Comparison of ENCODE assay signal across 13 cellular contexts in the genomic region with DNA sequence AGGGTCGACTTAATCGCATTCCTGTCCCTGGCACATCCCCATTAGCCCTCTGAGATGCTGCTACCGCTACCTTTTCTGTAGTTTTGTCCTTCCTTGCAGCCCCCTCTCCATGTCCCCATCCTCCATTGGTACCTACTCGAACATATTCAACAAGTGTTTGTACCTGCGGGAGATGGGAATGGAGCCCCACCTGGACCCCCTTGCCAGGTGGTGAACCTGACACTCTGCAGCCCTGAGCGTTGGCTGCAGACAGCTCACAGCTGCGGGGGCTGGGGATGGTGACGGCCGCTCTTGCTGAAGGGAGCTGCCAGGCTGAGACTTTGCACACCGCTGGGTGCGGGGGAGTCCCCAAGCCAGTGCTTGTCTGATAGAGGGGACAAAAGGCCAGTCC.
DNase-seq lines count a peak whose midpoint lies in the region; ATAC-seq, FAIRE-seq and TF ChIP-seq lines count a peak whose summit lies in the region.
"Had no signal": no experiment of that assay in that cellular context is flagged by ENCODE, and none has a peak within 500 bp of the region (broad histone marks: within the 10 kb centered on the region; RNA-seq: fewer than 3 reads in every experiment).

No MANE protein-coding gene starts in this region.

- no peaks in the 10 kb centered on the region for H3K4me1 ChIP-seq in A549
- peaks cover 17% of the 10 kb centered on the region for H3K4me1 ChIP-seq in HUES6 (ENCODE audit: control insufficient read depth, insufficient read depth, low read length)
- peaks cover 1% of the 10 kb centered on the region for H3K4me1 ChIP-seq in mesendoderm (ENCODE audit: control insufficient read depth, low read depth, low read length)
- peaks cover 0 to 4% (median 0%) of the 10 kb centered on the region in 4 donors for H3K4me1 ChIP-seq in tibial artery
- H3K4me1 ChIP-seq in body of pancreas = no peaks in the 10 kb centered on the region

- TF ChIP-seq CTCF in A549 (IDR thresholded peaks at IDR 0.05) = no peak
- TF ChIP-seq CTCF in chondrocyte (IDR thresholded peaks at IDR 0.05) = peak; percentile 43
- no peak for TF ChIP-seq CTCF in tibial artery (IDR thresholded peaks at IDR 0.05)
- TF ChIP-seq CTCF in body of pancreas (IDR thresholded peaks at IDR 0.05) = no peak

- no peak overlapping the region for H2BK5ac ChIP-seq in mesendoderm (ENCODE audit: low read length)

- H3K9ac ChIP-seq in HUES6 (ENCODE audit: low read length) (peak overlapping the region; percentile 5), mesendoderm (ENCODE audit: low read length) (no peak overlapping the region)

- peaks cover 9% of the 10 kb centered on the region for H3K4me1 Mint-ChIP-seq in chondrocyte (ENCODE audit: low read depth)
- H3K4me1 Mint-ChIP-seq in activated T-helper 1 cell treated with anti-CD3 and anti-CD28 coated beads, Interleukin-12 subunit alpha, Interleukin-12 subunit beta, Interleukin-2, Interleukin-4 antibody, amounts not matched to agents 30 ng/mL and 10 ng/mL and 1 ng/mL, durations not matched to agents 14 hours and 24 hours and 36 hours (ENCODE audit: low read depth) = no peaks in the 10 kb centered on the region

- peak overlapping the region; percentile 8 for H3K56ac ChIP-seq in mesendoderm (ENCODE audit: low read length)

- H3K36me3 ChIP-seq in HUES6 (ENCODE audit: control insufficient read depth, insufficient read depth, low read length) (no peaks in the 10 kb centered on the region), mesendoderm (ENCODE audit: control insufficient read depth, insufficient read depth, low read length) (no peaks in the 10 kb centered on the region), tibial artery (no peaks in the 10 kb centered on the region), body of pancreas (replicated peaks in 1 of 2; ENCODE audit: insufficient read depth in 1 of 2, low read depth in 2 of 2) (no peaks in the 10 kb centered on the region)
- H3K36me3 ChIP-seq: left lung had no signal

- intact Hi-C loops in tibial artery (cut with DNase I; ENCODE audit: low total_unique reads) (no loop called here), body of pancreas (cut with DNase I) (no loop called here)
- intact Hi-C loops in activated T-helper 1 cell treated with anti-CD3 and anti-CD28 coated beads, Interleukin-12 subunit alpha, Interleukin-12 subunit beta, Interleukin-2, Interleukin-4 antibody, amounts not matched to agents 30 ng/mL and 10 ng/mL and 1 ng/mL, durations not matched to agents 14 hours and 24 hours and 36 hours (cut with micrococcal nuclease) = no loop called here

- no peaks in the 10 kb centered on the region for H3K79me2 ChIP-seq in mesendoderm (ENCODE audit: control insufficient read depth, insufficient read depth, low read length)

- H3K4me3 ChIP-seq in A549 (no peak overlapping the region), HUES6 (ENCODE audit: low read depth, low read length) (peak overlapping the region; percentile 51), mesendoderm (ENCODE audit: low read length) (no peak overlapping the region), tibial artery (no peak overlapping the region), body of pancreas (no peak overlapping the region)
- H3K4me3 ChIP-seq: left lung had no signal

- no peaks in the 10 kb centered on the region for H3K79me1 ChIP-seq in mesendoderm (ENCODE audit: low read length)

- peak overlapping the region; percentile 10 for H3K4me3 Mint-ChIP-seq in chondrocyte (ENCODE audit: unreplicated experiment)
- H3K4me3 Mint-ChIP-seq in activated T-helper 1 cell treated with anti-CD3 and anti-CD28 coated beads, Interleukin-12 subunit alpha, Interleukin-12 subunit beta, Interleukin-2, Interleukin-4 antibody, amounts not matched to agents 30 ng/mL and 10 ng/mL and 1 ng/mL, durations not matched to agents 14 hours and 24 hours and 36 hours = no peak overlapping the region

- H3K27me3 ChIP-seq in HUES6 (ENCODE audit: control insufficient read depth, insufficient read depth, low read length) (peaks cover 13% of the 10 kb centered on the region), mesendoderm (ENCODE audit: insufficient read depth, low read length, poor library complexity) (no peaks in the 10 kb centered on the region), tibial artery (peaks cover 0 to 11% of the 10 kb centered on the region in 2 donors), body of pancreas (no peaks in the 10 kb centered on the region)

- no peak overlapping the region for H4K5ac ChIP-seq in mesendoderm (ENCODE audit: low read length)

- TF ChIP-seq POLR2A in A549 (IDR thresholded peaks at IDR 0.05; ENCODE audit: low read length) (no peak), body of pancreas (IDR thresholded peaks at IDR 0.05) (no peak)

- H3K27ac Mint-ChIP-seq in chondrocyte (ENCODE audit: unreplicated experiment) = no peak overlapping the region
- H3K27ac Mint-ChIP-seq in activated T-helper 1 cell treated with anti-CD3 and anti-CD28 coated beads, Interleukin-12 subunit alpha, Interleukin-12 subunit beta, Interleukin-2, Interleukin-4 antibody, amounts not matched to agents 30 ng/mL and 10 ng/mL and 1 ng/mL, durations not matched to agents 14 hours and 24 hours and 36 hours = no peak overlapping the region
- H3K27ac Mint-ChIP-seq: activated naive CD4-positive, alpha-beta T cell treated with anti-CD3 and anti-CD28 coated beads, Interleukin-2, amount 50 U/mL, for 72 hours had no signal

- WGBS in A549 (ENCODE audit: missing lambda C conversion rate) = 9% methylated on average over 5 of the region's 11 CpGs
- whole genome bisulfite sequencing in mesendoderm (ENCODE audit: extremely low coverage, insufficient coverage, low lambda C conversion rate) = no CpG with 5 or more reads among the region's 11 CpGs
- WGBS in body of pancreas, 2 donors = 22 to 26% methylated on average over 7 of the region's 11 CpGs

- no peak overlapping the region for H3K4ac ChIP-seq in mesendoderm (ENCODE audit: low read depth, low read length)

- H2BK120ac ChIP-seq in mesendoderm (ENCODE audit: low read depth, low read length) = no peak overlapping the region

- no peak overlapping the region for H2BK15ac ChIP-seq in mesendoderm (replicated peaks; ENCODE audit: low read depth)

- POLR2A ChIA-PET in A549 (lab: Yijun Ruan, JAX) = no interaction called here

- DNase-seq in A549 (ENCODE audit: low read depth in 1 of 2, low spot score in 1 of 2) = no peak
- no peak for DNase-seq in chondrocyte (ENCODE audit: low spot score)
- DNase-seq in mesendoderm = no peak
- no peak for DNase-seq in tibial artery
- DNase-seq in activated T-helper 1 cell treated with anti-CD3 and anti-CD28 coated beads, Interleukin-12 subunit alpha, Interleukin-12 subunit beta, Interleukin-2, Interleukin-4 antibody, amounts not matched to agents 30 ng/mL and 10 ng/mL and 1 ng/mL, durations not matched to agents 14 hours and 24 hours and 36 hours (ENCODE audit: low spot score) = no peak
- DNase-seq in body of pancreas = no peak
- DNase-seq: GF-D8; stimulated activated naive CD4-positive, alpha-beta T cell had no signal

- CTCF ChIA-PET in A549 (lab: Yijun Ruan, JAX) = interaction anchor here (0.9 to 3.5 kb wide), 16 partner anchors 10 to 406 kb away, joined by 3 to 16 read pairs (median 4); no protein-coding TSS in a partner anchor

- no peak for FAIRE-seq in A549 (lab: Jason Lieb, UNC)
- FAIRE-seq: endometrium had no signal

- peaks cover 7% of the 10 kb centered on the region for H3K9me3 Mint-ChIP-seq in chondrocyte (ENCODE audit: low read depth)
- no peaks in the 10 kb centered on the region for H3K9me3 Mint-ChIP-seq in activated T-helper 1 cell treated with anti-CD3 and anti-CD28 coated beads, Interleukin-12 subunit alpha, Interleukin-12 subunit beta, Interleukin-2, Interleukin-4 antibody, amounts not matched to agents 30 ng/mL and 10 ng/mL and 1 ng/mL, durations not matched to agents 14 hours and 24 hours and 36 hours
- H3K9me3 Mint-ChIP-seq: activated naive CD4-positive, alpha-beta T cell treated with anti-CD3 and anti-CD28 coated beads, Interleukin-2, amount 50 U/mL, for 72 hours had no signal

- no peak for TF ChIP-seq EP300 in A549 (IDR thresholded peaks at IDR 0.05)

- no peak overlapping the region for H2AK5ac ChIP-seq in mesendoderm (ENCODE audit: low read length)

- H3K4me2 ChIP-seq in A549 (peak overlapping the region; percentile 56), mesendoderm (ENCODE audit: low read length) (peak overlapping the region; percentile 16)

- no peaks in the 10 kb centered on the region for H3K36me3 Mint-ChIP-seq in chondrocyte (ENCODE audit: low read depth)
- no peaks in the 10 kb centered on the region for H3K36me3 Mint-ChIP-seq in activated T-helper 1 cell treated with anti-CD3 and anti-CD28 coated beads, Interleukin-12 subunit alpha, Interleukin-12 subunit beta, Interleukin-2, Interleukin-4 antibody, amounts not matched to agents 30 ng/mL and 10 ng/mL and 1 ng/mL, durations not matched to agents 14 hours and 24 hours and 36 hours (ENCODE audit: low read depth)
- H3K36me3 Mint-ChIP-seq: activated naive CD4-positive, alpha-beta T cell treated with anti-CD3 and anti-CD28 coated beads, Interleukin-2, amount 50 U/mL, for 72 hours had no signal

- TF ChIP-seq RAD21 in A549 (conservative IDR thresholded peaks at IDR 0.05 in 1 of 2, IDR thresholded peaks at IDR 0.05 in 1 of 2) = no peak

- peaks cover 11% of the 10 kb centered on the region for H3K27me3 Mint-ChIP-seq in chondrocyte (ENCODE audit: low read depth)
- H3K27me3 Mint-ChIP-seq in activated T-helper 1 cell treated with anti-CD3 and anti-CD28 coated beads, Interleukin-12 subunit alpha, Interleukin-12 subunit beta, Interleukin-2, Interleukin-4 antibody, amounts not matched to agents 30 ng/mL and 10 ng/mL and 1 ng/mL, durations not matched to agents 14 hours and 24 hours and 36 hours (ENCODE audit: insufficient read depth) = peaks cover 3% of the 10 kb centered on the region

- no peak; a peak in 1 of 6 replicates for ATAC-seq in A549
- no peak for ATAC-seq in GM18498 (IDR thresholded peaks at IDR 0.05; ENCODE audit: unreplicated experiment)
- ATAC-seq in body of pancreas = no peak
- ATAC-seq: activated naive CD4-positive, alpha-beta T cell treated with anti-CD3 and anti-CD28 coated beads, Interleukin-2, amount 50 U/mL, for 72 hours had no signal

- no peaks in the 10 kb centered on the region for H3K9me3 ChIP-seq in A549
- no peaks in the 10 kb centered on the region for H3K9me3 ChIP-seq in HUES6 (ENCODE audit: control insufficient read depth, insufficient read depth, low read depth, low read length)
- H3K9me3 ChIP-seq in tibial artery = no peaks in the 10 kb centered on the region
- H3K9me3 ChIP-seq in body of pancreas = no peaks in the 10 kb centered on the region
- H3K9me3 ChIP-seq: left lung had no signal

- H3K23ac ChIP-seq in mesendoderm (ENCODE audit: low read length) = no peak overlapping the region

- no peak overlapping the region for H3K27ac ChIP-seq in A549
- no peak overlapping the region for H3K27ac ChIP-seq in HUES6 (ENCODE audit: low read depth, low read length)
- no peak overlapping the region for H3K27ac ChIP-seq in mesendoderm (ENCODE audit: low read depth, low read length)
- H3K27ac ChIP-seq in tibial artery = no peak overlapping the region
- no peak overlapping the region for H3K27ac ChIP-seq in body of pancreas
- H3K27ac ChIP-seq: left lung had no signal

- H4K8ac ChIP-seq in mesendoderm (ENCODE audit: low read depth, low read length) = no peak overlapping the region

- no peak overlapping the region for H3K18ac ChIP-seq in mesendoderm (ENCODE audit: low read length)

TF ChIP-seq in A549, 52 proteins besides CTCF, POLR2A, EP300 and RAD21 (continues in another document):
- TF ChIP-seq FOXS1 (CRISPR knock-in tag; IDR thresholded peaks at IDR 0.05) (no peak), MAZ (IDR thresholded peaks at IDR 0.05; ENCODE audit: borderline replicate concordance, low read depth, low read length) (no peak)
